Comparison of ENCODE assay signal across 9 cellular contexts in genomic region chr15:40550381-40551037, GRCh38. TPM values are rescaled to one million over a fixed set of nuclear protein-coding genes. Genes with fewer than 3 reads are reported as not detected.
DNase-seq lines count a peak whose midpoint lies in the region; ATAC-seq and TF ChIP-seq lines count a peak whose summit lies in the region.
"Had no signal": no experiment of that assay in that cellular context is flagged by ENCODE, and none has a peak within 500 bp of the region (broad histone marks: within the 10 kb centered on the region; RNA-seq: fewer than 3 reads in every experiment).

No MANE protein-coding gene starts in this region.

- 0 out of 2 replicates have a peak overlapping the region, but pooled peaks have one; percentile 18 for H3K27ac ChIP-seq in VCaP
- H3K27ac ChIP-seq: C4-2B had no signal

- H3K4me1 Mint-ChIP-seq in activated CD4-positive, alpha-beta T cell treated with anti-CD3 and anti-CD28 coated beads for 36 hours = no peaks in the 10 kb centered on the region

- no peak for TF ChIP-seq CTCF in GM12865 (IDR thresholded peaks at IDR 0.05; ENCODE audit: insufficient read depth, low read depth, low read length, missing control alignments)
- TF ChIP-seq CTCF in GM20000 (IDR thresholded peaks at IDR 0.05; ENCODE audit: extremely low read depth, missing control alignments) = no peak
- TF ChIP-seq CTCF in VCaP (conservative IDR thresholded peaks at IDR 0.05) = no peak

- POLR2A ChIA-PET in activated CD4-positive, alpha-beta T cell treated with anti-CD3 and anti-CD28 coated beads for 36 hours (lab: Charles Lee) = no interaction called here

- H3K27ac Mint-ChIP-seq in activated CD4-positive, alpha-beta T cell treated with anti-CD3 and anti-CD28 coated beads for 36 hours = no peak overlapping the region

- peak; percentile 77 for ATAC-seq in HG03135 (IDR thresholded peaks at IDR 0.05; ENCODE audit: unreplicated experiment)
- ATAC-seq in activated CD4-positive, alpha-beta T cell treated with anti-CD3 and anti-CD28 coated beads for 36 hours = no peak

- peak; percentile 94 for DNase-seq in GM12865 (ENCODE audit: low read depth)
- peak; percentile 60 for DNase-seq in GM20000 (ENCODE audit: low spot score)
- no peak for DNase-seq in stimulated activated CD4-positive, alpha-beta T cell treated with anti-CD3 and anti-CD28 coated beads, Interleukin-1b, Interleukin-23, amount 100 ng/mL, for 48 hours
- no peak for DNase-seq in activated CD4-positive, alpha-beta T cell treated with anti-CD3 and anti-CD28 coated beads for 36 hours
- DNase-seq in GDM1 (lab: John Stamatoyannopoulos, UW) = no peak
- DNase-seq in putamen (ENCODE audit: low spot score) = no peak

- H3K27me3 Mint-ChIP-seq in activated CD4-positive, alpha-beta T cell treated with anti-CD3 and anti-CD28 coated beads for 36 hours = no peaks in the 10 kb centered on the region

- H3K4me3 ChIP-seq in GM12865 (ENCODE audit: low read depth, low read length) = peak overlapping the region; percentile 4

- no peak overlapping the region for H3K4me3 Mint-ChIP-seq in activated CD4-positive, alpha-beta T cell treated with anti-CD3 and anti-CD28 coated beads for 36 hours

- peaks cover 31% of the 10 kb centered on the region for H3K36me3 Mint-ChIP-seq in activated CD4-positive, alpha-beta T cell treated with anti-CD3 and anti-CD28 coated beads for 36 hours (ENCODE audit: low read depth)

- CTCF ChIA-PET in activated CD4-positive, alpha-beta T cell treated with anti-CD3 and anti-CD28 coated beads for 36 hours (lab: Charles Lee) = interaction anchor here (0.9 kb wide), 1 partner anchor 9 kb away, joined by 3 read pairs; no protein-coding TSS in a partner anchor

- no peaks in the 10 kb centered on the region for H3K9me3 Mint-ChIP-seq in activated CD4-positive, alpha-beta T cell treated with anti-CD3 and anti-CD28 coated beads for 36 hours (ENCODE audit: low read depth)

- intact Hi-C loops in activated CD4-positive, alpha-beta T cell treated with anti-CD3 and anti-CD28 coated beads for 36 hours (cut with DNase I, micrococcal nuclease) = no loop called here

RNA-seq across cellular contexts. Expression of gene CCDC32, which starts 14.3 kb away (rescaled TPM):
- total RNA-seq in activated CD4-positive, alpha-beta T cell treated with anti-CD3 and anti-CD28 coated beads for 36 hours = 10 to 100 TPM; 14.2 to 24.5 TPM

RNA-seq across cellular contexts. Expression of gene RPUSD2, which starts 18.6 kb away (rescaled TPM):
- 10 to 100 TPM; 11.0 to 14.0 TPM for total RNA-seq in activated CD4-positive, alpha-beta T cell treated with anti-CD3 and anti-CD28 coated beads for 36 hours

RNA-seq across cellular contexts. Expression of gene KNL1, which starts 43.5 kb away (rescaled TPM):
- 10 to 100 TPM; 26.2 to 33.5 TPM for total RNA-seq in activated CD4-positive, alpha-beta T cell treated with anti-CD3 and anti-CD28 coated beads for 36 hours

Comparison
In these comparisons a context has a peak if more than half of its experiments do, and no peak if none do; other contexts are left out.
1. DNase-seq: peak in GM12865 (single experiment) and GM20000 (single experiment); none in stimulated activated CD4-positive, alpha-beta T cell treated with anti-CD3 and anti-CD28 coated beads, Interleukin-1b, Interleukin-23, amount 100 ng/mL, for 48 hours (single experiment), activated CD4-positive, alpha-beta T cell treated with anti-CD3 and anti-CD28 coated beads for 36 hours (single experiment), GDM1 (single experiment) and putamen (single experiment).